26 cellular contexts compared by ENCODE assay signal in genomic region chr2:38248707-38249106, GRCh38.
"Had no signal": no experiment of that assay in that cellular context is flagged by ENCODE, and none has a peak within 500 bp of the region (broad histone marks: within the 10 kb centered on the region; RNA-seq: fewer than 3 reads in every experiment).

No MANE protein-coding gene starts in this region.

- DNase-seq: cortex of kidney; effector CD4-positive, alpha-beta T cell; effector memory CD4-positive, alpha-beta T cell; endodermal cell; erythroblast; esophagus squamous epithelium; foreskin fibroblast; foreskin melanocyte; gastrocnemius medialis; glutamatergic neuron; heart right ventricle; hippocampal formation; left cardiac atrium; left lung; left ventricle myocardium superior; lower lobe of right lung; mesendoderm; midbrain had no signal

- FAIRE-seq: colon, endometrium, islet of Langerhans, keratinocyte had no signal

- H3K27me3 ChIP-seq: esophagus squamous epithelium, gastrocnemius medialis, heart right ventricle, left lung had no signal

- H3K4me1 ChIP-seq: heart right ventricle, left lung, lower lobe of right lung had no signal

- H3K4me3 ChIP-seq: esophagus squamous epithelium, gastrocnemius medialis, heart right ventricle, left lung, lower lobe of right lung had no signal

- H3K27ac ChIP-seq: epithelial cell of prostate, esophagus squamous epithelium, gastrocnemius medialis, heart right ventricle, left lung, lower lobe of right lung had no signal

- H3K36me3 ChIP-seq: esophagus squamous epithelium, gastrocnemius medialis, heart right ventricle, left lung, lower lobe of right lung had no signal

- H3K9me3 Mint-ChIP-seq: dendritic cell treated with granulocyte-macrophage colony-stimulating factor and Interleukin-4, amounts not matched to agents 40 ng/mL and 50 ng/mL, for 4 days; endodermal cell; memory B cell had no signal

- H3K27ac Mint-ChIP-seq: dendritic cell treated with granulocyte-macrophage colony-stimulating factor and Interleukin-4, amounts not matched to agents 40 ng/mL and 50 ng/mL, for 4 days; endodermal cell; memory B cell had no signal

- H3K9me3 ChIP-seq: esophagus squamous epithelium, gastrocnemius medialis, heart right ventricle, left lung, lower lobe of right lung had no signal

- H3K4me3 Mint-ChIP-seq: dendritic cell treated with granulocyte-macrophage colony-stimulating factor and Interleukin-4, amounts not matched to agents 40 ng/mL and 50 ng/mL, for 4 days; endodermal cell; memory B cell had no signal

- ATAC-seq: esophagus mucosa, gastrocnemius medialis, heart right ventricle, left cardiac atrium, left lung, left ventricle myocardium superior, lower lobe of right lung had no signal

- H3K4me1 Mint-ChIP-seq: endodermal cell, memory B cell had no signal

- H3K36me3 Mint-ChIP-seq: memory B cell had no signal
